Comparison of ENCODE assay signal across 24 cellular contexts in genomic region chr10:128032466-128032865, GRCh38.
"Had no signal": no experiment of that assay in that cellular context is flagged by ENCODE, and none has a peak within 500 bp of the region (broad histone marks: within the 10 kb centered on the region; RNA-seq: fewer than 3 reads in every experiment).

No MANE protein-coding gene starts in this region.

- H3K27ac ChIP-seq: RWPE1, SJSA1, SK-N-MC had no signal

- DNase-seq: IMR-90, Karpas-422, KG1, MG63, NCI-H1092, NCI-H1105 treated with DMSO at 0.1 percent for 48 hours, NCI-H1436, NCI-H187, NCI-H2029, NCI-H2081 treated with DMSO at 0.1 percent for 48 hours, NCI-H2171, NCI-H226, NCI-H446, NCI-H510A, NCI-H524 treated with DMSO at 0.1 percent for 48 hours, NCI-H69, NCI-H774, SIG-M5 had no signal

- H3K27me3 ChIP-seq: MG63, SJSA1 had no signal

- H3K4me1 ChIP-seq: SJSA1 had no signal

- ATAC-seq: HepG2, Panc1, Right ventricle myocardium inferior had no signal

- H3K4me3 ChIP-seq: MG63, SJSA1, SK-N-MC had no signal

- H3K9me3 ChIP-seq: MG63, SJSA1 had no signal

- H3K36me3 ChIP-seq: MG63, SJSA1 had no signal
